ENCODE assay signal across 1 cellular context in the genomic region with DNA sequence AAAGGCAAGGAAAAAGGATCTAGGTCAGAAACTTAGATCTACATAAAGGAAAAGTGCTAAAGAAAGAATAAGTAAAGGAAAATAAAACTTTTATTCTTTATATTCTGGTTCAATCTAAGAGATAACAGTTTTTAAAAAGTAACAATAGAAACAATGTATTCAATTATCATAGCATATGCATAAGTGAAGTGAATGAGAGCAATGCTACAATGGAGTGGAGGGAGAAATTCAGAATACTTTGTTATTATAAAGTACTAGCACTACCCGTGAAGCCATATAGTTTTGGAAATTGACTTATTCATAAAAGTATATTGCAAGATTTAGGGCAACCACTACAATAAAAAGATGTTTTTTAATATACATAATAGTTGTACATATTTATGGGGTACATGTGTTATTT.
TF ChIP-seq lines count a peak whose summit lies in the region.

No MANE protein-coding gene starts in this region.

TF ChIP-seq in GM23338, 12 proteins besides CTCF, POLR2A, EP300 and RAD21:
- TF ChIP-seq, protein P1, sequence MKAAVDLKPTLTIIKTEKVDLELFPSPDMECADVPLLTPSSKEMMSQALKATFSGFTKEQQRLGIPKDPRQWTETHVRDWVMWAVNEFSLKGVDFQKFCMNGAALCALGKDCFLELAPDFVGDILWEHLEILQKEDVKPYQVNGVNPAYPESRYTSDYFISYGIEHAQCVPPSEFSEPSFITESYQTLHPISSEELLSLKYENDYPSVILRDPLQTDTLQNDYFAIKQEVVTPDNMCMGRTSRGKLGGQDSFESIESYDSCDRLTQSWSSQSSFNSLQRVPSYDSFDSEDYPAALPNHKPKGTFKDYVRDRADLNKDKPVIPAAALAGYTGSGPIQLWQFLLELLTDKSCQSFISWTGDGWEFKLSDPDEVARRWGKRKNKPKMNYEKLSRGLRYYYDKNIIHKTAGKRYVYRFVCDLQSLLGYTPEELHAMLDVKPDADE (IDR thresholded peaks at IDR 0.05), result no peak
- TF ChIP-seq ZNF114 (CRISPR knock-in tag; IDR thresholded peaks at IDR 0.05), result no peak
- TF ChIP-seq, protein P2, sequence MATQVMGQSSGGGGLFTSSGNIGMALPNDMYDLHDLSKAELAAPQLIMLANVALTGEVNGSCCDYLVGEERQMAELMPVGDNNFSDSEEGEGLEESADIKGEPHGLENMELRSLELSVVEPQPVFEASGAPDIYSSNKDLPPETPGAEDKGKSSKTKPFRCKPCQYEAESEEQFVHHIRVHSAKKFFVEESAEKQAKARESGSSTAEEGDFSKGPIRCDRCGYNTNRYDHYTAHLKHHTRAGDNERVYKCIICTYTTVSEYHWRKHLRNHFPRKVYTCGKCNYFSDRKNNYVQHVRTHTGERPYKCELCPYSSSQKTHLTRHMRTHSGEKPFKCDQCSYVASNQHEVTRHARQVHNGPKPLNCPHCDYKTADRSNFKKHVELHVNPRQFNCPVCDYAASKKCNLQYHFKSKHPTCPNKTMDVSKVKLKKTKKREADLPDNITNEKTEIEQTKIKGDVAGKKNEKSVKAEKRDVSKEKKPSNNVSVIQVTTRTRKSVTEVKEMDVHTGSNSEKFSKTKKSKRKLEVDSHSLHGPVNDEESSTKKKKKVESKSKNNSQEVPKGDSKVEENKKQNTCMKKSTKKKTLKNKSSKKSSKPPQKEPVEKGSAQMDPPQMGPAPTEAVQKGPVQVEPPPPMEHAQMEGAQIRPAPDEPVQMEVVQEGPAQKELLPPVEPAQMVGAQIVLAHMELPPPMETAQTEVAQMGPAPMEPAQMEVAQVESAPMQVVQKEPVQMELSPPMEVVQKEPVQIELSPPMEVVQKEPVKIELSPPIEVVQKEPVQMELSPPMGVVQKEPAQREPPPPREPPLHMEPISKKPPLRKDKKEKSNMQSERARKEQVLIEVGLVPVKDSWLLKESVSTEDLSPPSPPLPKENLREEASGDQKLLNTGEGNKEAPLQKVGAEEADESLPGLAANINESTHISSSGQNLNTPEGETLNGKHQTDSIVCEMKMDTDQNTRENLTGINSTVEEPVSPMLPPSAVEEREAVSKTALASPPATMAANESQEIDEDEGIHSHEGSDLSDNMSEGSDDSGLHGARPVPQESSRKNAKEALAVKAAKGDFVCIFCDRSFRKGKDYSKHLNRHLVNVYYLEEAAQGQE (IDR thresholded peaks at IDR 0.05; ENCODE audit: unreplicated experiment), result no peak
- TF ChIP-seq NANOG (IDR thresholded peaks at IDR 0.05; ENCODE audit: borderline replicate concordance), result peak; percentile 81
